8 cellular contexts compared by ENCODE assay signal in genomic region chr1:110312188-110313121, GRCh38. TPM values are rescaled to one million over a fixed set of nuclear protein-coding genes. Genes with fewer than 3 reads are reported as not detected.
DNase-seq lines count a peak whose midpoint lies in the region; ATAC-seq and TF ChIP-seq lines count a peak whose summit lies in the region.

No MANE protein-coding gene starts in this region.

- no peak overlapping the region for H3K27ac ChIP-seq in right atrium auricular region

- no peak overlapping the region for H3K4me3 ChIP-seq in right atrium auricular region

- ATAC-seq in HG02970 (IDR thresholded peaks at IDR 0.05; ENCODE audit: low FRiP score, unreplicated experiment) = no peak

- H3K4me1 ChIP-seq in right atrium auricular region = peaks cover 0 to 23% of the 10 kb centered on the region in 2 donors

- no peaks in the 10 kb centered on the region for H3K9me3 ChIP-seq in right atrium auricular region

- no peaks in the 10 kb centered on the region for H3K36me3 ChIP-seq in right atrium auricular region

- peak; percentile 88 for DNase-seq in DMS 273 (lab: John Stamatoyannopoulos, UW; ENCODE audit: unreplicated experiment)
- DNase-seq in DMS 273 treated with DMSO at 0.1 percent for 48 hours (lab: John Stamatoyannopoulos, UW) = no peak
- DNase-seq in NAMALWA (ENCODE audit: low spot score) = peak; percentile 76
- peak; percentile 34 to 69 (median 62) for DNase-seq in T-helper 1 cell
- DNase-seq in amygdala (lab: John Stamatoyannopoulos, UW) = peak in 54 of 56 donors; percentile 12 to 88 (median 66)
- peak; percentile 77 for DNase-seq in right atrium auricular region (ENCODE audit: low spot score)
- DNase-seq in renal cortical epithelial cell (ENCODE audit: low read depth) = peak; percentile 58

- peak; percentile 90 to 96 for TF ChIP-seq CTCF in right atrium auricular region (IDR thresholded peaks at IDR 0.05)

- H3K27me3 ChIP-seq in right atrium auricular region = no peaks in the 10 kb centered on the region

RNA-seq across cellular contexts. Expression of gene RBM15, which starts 26.7 kb away (rescaled TPM):
- total RNA-seq in right atrium auricular region = 10 to 100 TPM; 16.5 to 17.0 TPM
- 26.9 and 36.0 TPM in 2 replicates for total RNA-seq in renal cortical epithelial cell
